In the genomic region with DNA sequence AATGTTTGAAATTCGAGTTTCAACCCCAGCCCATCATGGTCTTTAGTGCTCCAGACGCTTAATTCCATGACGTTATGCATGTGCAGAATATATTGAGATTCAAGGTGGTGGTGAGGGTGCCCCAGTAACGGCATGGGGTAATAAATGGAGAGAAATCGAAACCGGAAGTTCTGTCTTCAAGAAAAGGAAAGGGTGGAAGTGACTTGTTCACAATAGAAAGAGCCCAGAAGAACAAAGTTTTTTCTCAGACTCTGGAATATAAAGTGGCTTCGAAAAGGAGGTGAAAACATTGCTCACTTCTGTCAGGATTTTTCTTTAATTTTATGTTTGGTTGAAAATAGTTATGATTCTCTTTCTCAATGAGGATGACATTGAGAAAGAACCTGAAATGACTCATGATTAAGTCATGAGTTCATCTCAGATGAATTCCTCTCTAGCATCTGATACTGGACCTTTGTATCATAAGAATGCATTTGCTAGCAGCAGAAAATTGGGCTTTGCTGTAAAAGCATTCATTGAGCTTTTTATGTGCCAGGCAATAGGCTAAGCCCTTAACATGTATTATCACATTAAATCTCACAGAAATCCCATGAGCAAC, we compare ENCODE assay signal across 8 cellular contexts. TPM values are rescaled to one million over a fixed set of nuclear protein-coding genes. Genes with fewer than 3 reads are reported as not detected.
DNase-seq lines count a peak whose midpoint lies in the region; ATAC-seq and TF ChIP-seq lines count a peak whose summit lies in the region.

No MANE protein-coding gene starts in this region.

- H2BK120ac ChIP-seq in neuronal stem cell (ENCODE audit: low read depth, low read length) = no peak overlapping the region

- peak; percentile 13 for DNase-seq in activated T-cell treated with anti-CD3 and anti-CD28 coated beads for 1 hour (ENCODE audit: low read depth)
- DNase-seq in activated T-cell treated with anti-CD3 and anti-CD28 coated beads, Interleukin-2, amount 50 U/mL, for 1 hour = no peak
- peak; percentile 84 for DNase-seq in NOMO-1 treated with DMSO at 0.1 percent for 48 hours (lab: John Stamatoyannopoulos, UW; ENCODE audit: unreplicated experiment)
- DNase-seq in activated T-cell treated with anti-CD3 and anti-CD28 coated beads, Interleukin-2, amount 50 U/mL, for 72 hours = peak; percentile 21 to 32
- DNase-seq in fibroblast of lung (ENCODE audit: low read depth in 2 of 2) = peak; percentile 72 to 87
- DNase-seq in neuronal stem cell (ENCODE audit: low spot score) = no peak

- peak overlapping the region; percentile 68 for H3K9ac ChIP-seq in fibroblast of lung (ENCODE audit: insufficient read depth, low read length)
- no peak overlapping the region for H3K9ac ChIP-seq in neuronal stem cell (ENCODE audit: low read depth, low read length, poor library complexity)

- no peak overlapping the region for H2BK5ac ChIP-seq in neuronal stem cell (ENCODE audit: low read length)

- no peak overlapping the region for H3K4ac ChIP-seq in neuronal stem cell (ENCODE audit: low read length)

- no peaks in the 10 kb centered on the region for H3K36me3 Mint-ChIP-seq in activated T-cell treated with anti-CD3 and anti-CD28 coated beads, Interleukin-2, amount 50 U/mL, for 72 hours (ENCODE audit: insufficient read depth in 2 of 2)

- peaks cover 6% of the 10 kb centered on the region for H3K79me2 ChIP-seq in fibroblast of lung (ENCODE audit: control insufficient read depth, insufficient read depth, low read length)

- no peak overlapping the region for H3K18ac ChIP-seq in neuronal stem cell (ENCODE audit: low read length)

- peak overlapping the region; percentile 70 to 87 (median 78) for H3K4me3 ChIP-seq in fibroblast of lung (replicated peaks in 1 of 4; ENCODE audit: control extremely low read depth in 1 of 4, insufficient read depth in 1 of 4, low read depth in 3 of 4, low read length in 4 of 4)
- H3K4me3 ChIP-seq in neuronal stem cell (ENCODE audit: low read length in 2 of 2) = peak overlapping the region in 1 of 2 donors; percentile 39

- H3K4me2 ChIP-seq in fibroblast of lung (ENCODE audit: extremely low read depth, insufficient read depth, low read length) (peak overlapping the region; percentile 99), neuronal stem cell (ENCODE audit: insufficient read depth, low read length, poor library complexity, severe bottlenecking) (no peak overlapping the region)

- H3K4me1 ChIP-seq in fibroblast of lung (ENCODE audit: control insufficient read depth, extremely low read depth, insufficient read depth, low read length) (peaks cover 19% of the 10 kb centered on the region), neuronal stem cell (ENCODE audit: control insufficient read depth in 2 of 2, insufficient read depth in 1 of 2, low read depth in 1 of 2, low read length in 2 of 2) (no peaks in the 10 kb centered on the region)

- H2AFZ ChIP-seq in fibroblast of lung (ENCODE audit: low read length) (peak overlapping the region; percentile 84), neuronal stem cell (ENCODE audit: low read length) (peak overlapping the region; percentile 92)

- peaks cover 63% of the 10 kb centered on the region for H3K4me1 Mint-ChIP-seq in activated T-cell treated with anti-CD3 and anti-CD28 coated beads, Interleukin-2, amount 50 U/mL, for 72 hours (ENCODE audit: low read depth)

- no peaks in the 10 kb centered on the region for H3K79me1 ChIP-seq in neuronal stem cell (ENCODE audit: low read depth, low read length)

- no CpG with 5 or more reads among the region's 7 CpGs for whole genome bisulfite sequencing in neuronal stem cell (ENCODE audit: extremely low coverage in 2 of 2, insufficient read length in 2 of 2, insufficient replicate concordance in 1 of 2), 2 donors

- H2BK15ac ChIP-seq in neuronal stem cell (ENCODE audit: low read length) = no peak overlapping the region

- H3K27me3 Mint-ChIP-seq in activated T-cell treated with anti-CD3 and anti-CD28 coated beads, Interleukin-2, amount 50 U/mL, for 72 hours (ENCODE audit: low read depth) = peaks cover 8% of the 10 kb centered on the region

- H3K27me3 ChIP-seq in fibroblast of lung (ENCODE audit: control insufficient read depth, insufficient read depth, low read length) = no peaks in the 10 kb centered on the region
- H3K27me3 ChIP-seq in neuronal stem cell (ENCODE audit: control insufficient read depth in 3 of 3, insufficient read depth in 3 of 3, low read depth in 1 of 3, low read length in 3 of 3) = peaks cover 0 to 2% (median 0%) of the 10 kb centered on the region in 3 experiments

- no peaks in the 10 kb centered on the region for H3K9me3 ChIP-seq in fibroblast of lung (ENCODE audit: control insufficient read depth, insufficient read depth, low read depth, low read length)
- no peaks in the 10 kb centered on the region for H3K9me3 ChIP-seq in neuronal stem cell (replicated peaks in 1 of 2; ENCODE audit: control insufficient read depth in 2 of 2, insufficient read depth in 1 of 2, low read depth in 1 of 2, low read length in 2 of 2)

- no peak overlapping the region for H2AK5ac ChIP-seq in neuronal stem cell (ENCODE audit: low read depth, low read length)

- no peak for TF ChIP-seq CTCF in fibroblast of lung (conservative IDR thresholded peaks at IDR 0.05 in 1 of 2, IDR thresholded peaks at IDR 0.05 in 1 of 2; ENCODE audit: low read depth in 1 of 2, low read length in 2 of 2)

- H3K36me3 ChIP-seq in fibroblast of lung (ENCODE audit: control insufficient read depth, insufficient read depth, low read length) (no peaks in the 10 kb centered on the region), neuronal stem cell (replicated peaks in 1 of 2; ENCODE audit: control insufficient read depth in 2 of 2, insufficient read depth in 2 of 2, low read length in 2 of 2) (no peaks in the 10 kb centered on the region)

- peak; percentile 38 for ATAC-seq in HG02981 (IDR thresholded peaks at IDR 0.05; ENCODE audit: unreplicated experiment)
- ATAC-seq in activated T-cell treated with anti-CD3 and anti-CD28 coated beads, Interleukin-2, amount 50 U/mL, for 72 hours (replicated peaks in 1 of 2) = peak; percentile 58 to 62
- no peak for ATAC-seq in HG03025 (IDR thresholded peaks at IDR 0.05; ENCODE audit: low FRiP score, unreplicated experiment)

- no peaks in the 10 kb centered on the region for H4K20me1 ChIP-seq in fibroblast of lung (ENCODE audit: control insufficient read depth, extremely low read depth, insufficient read depth, low read length)

- peak overlapping the region; percentile 94 for H3K27ac Mint-ChIP-seq in activated T-cell treated with anti-CD3 and anti-CD28 coated beads, Interleukin-2, amount 50 U/mL, for 72 hours

- H2BK12ac ChIP-seq in neuronal stem cell (ENCODE audit: low read length) = no peak overlapping the region

- no peak overlapping the region for H3K14ac ChIP-seq in neuronal stem cell (ENCODE audit: low read length)

- no peak overlapping the region for H4K8ac ChIP-seq in neuronal stem cell (ENCODE audit: low read depth, low read length)

- H3K9me3 Mint-ChIP-seq in activated T-cell treated with anti-CD3 and anti-CD28 coated beads, Interleukin-2, amount 50 U/mL, for 72 hours = no peaks in the 10 kb centered on the region

- H3K4me3 Mint-ChIP-seq in activated T-cell treated with anti-CD3 and anti-CD28 coated beads, Interleukin-2, amount 50 U/mL, for 72 hours = peak overlapping the region; percentile 96 to 98

- no peak overlapping the region for H4K91ac ChIP-seq in neuronal stem cell (ENCODE audit: low read depth, low read length, poor library complexity)

- H3K27ac ChIP-seq in fibroblast of lung (ENCODE audit: insufficient read depth, low read length) = peak overlapping the region; percentile 89
- H3K27ac ChIP-seq in neuronal stem cell (replicated peaks; ENCODE audit: low read length) = no peak overlapping the region

- H3K23ac ChIP-seq in neuronal stem cell (ENCODE audit: low read depth, low read length, poor library complexity) = no peak overlapping the region

RNA-seq across cellular contexts. Expression of gene DDX60L, which starts 0.8 kb away (rescaled TPM):
- 10 to 100 TPM in 1 of 2 donors, 1 to 10 TPM in 1; 7.1 to 15.6 TPM for total RNA-seq in activated T-cell treated with anti-CD3 and anti-CD28 coated beads, Interleukin-2, amount 50 U/mL, for 72 hours
- total RNA-seq in fibroblast of lung = 15.7 and 29.1 TPM in 2 replicates
- 11.2 and 15.6 TPM in 2 replicates for polyA plus RNA-seq in fibroblast of lung
- 6.0 and 8.5 TPM in 2 replicates for polyA plus RNA-seq in fibroblast of lung (2012)
- 5.7 and 7.6 TPM in 2 replicates for polyA minus RNA-seq in fibroblast of lung (ENCODE audit: low replicate concordance)
- 0.25 TPM for polyA plus RNA-seq in neuronal stem cell (2013, experiment 1 of 2)
- polyA plus RNA-seq in neuronal stem cell (2013, experiment 2 of 2) = 0.44 TPM

RNA-seq across cellular contexts. Expression of gene PALLD, which starts 15.8 kb away (rescaled TPM):
- total RNA-seq in activated T-cell treated with anti-CD3 and anti-CD28 coated beads, Interleukin-2, amount 50 U/mL, for 72 hours = 10 to 100 TPM; 13.5 to 16.7 TPM
- 109 and 205 TPM in 2 replicates for total RNA-seq in fibroblast of lung
- 200 and 250 TPM in 2 replicates for polyA plus RNA-seq in fibroblast of lung
- polyA plus RNA-seq in fibroblast of lung (2012) = 215 and 223 TPM in 2 replicates
- polyA minus RNA-seq in fibroblast of lung (ENCODE audit: low replicate concordance) = 319 and 473 TPM in 2 replicates
- 107 TPM for polyA plus RNA-seq in neuronal stem cell (2013, experiment 1 of 2)
- 114 TPM for polyA plus RNA-seq in neuronal stem cell (2013, experiment 2 of 2)

Comparison
In these comparisons a context has a peak if more than half of its experiments do, and no peak if none do; other contexts are left out.
1. DNase-seq: peak in activated T-cell treated with anti-CD3 and anti-CD28 coated beads for 1 hour (single experiment), NOMO-1 treated with DMSO at 0.1 percent for 48 hours (single experiment), activated T-cell treated with anti-CD3 and anti-CD28 coated beads, Interleukin-2, amount 50 U/mL, for 72 hours (2 of 2) and fibroblast of lung (2 of 2); none in activated T-cell treated with anti-CD3 and anti-CD28 coated beads, Interleukin-2, amount 50 U/mL, for 1 hour (single experiment) and neuronal stem cell (single experiment).